ENCODE assay signal across 9 cellular contexts in genomic region chr10:50416181-50416824, GRCh38.
DNase-seq lines count a peak whose midpoint lies in the region; ATAC-seq, FAIRE-seq and TF ChIP-seq lines count a peak whose summit lies in the region.
"Had no signal": no experiment of that assay in that cellular context is flagged by ENCODE, and none has a peak within 500 bp of the region (broad histone marks: within the 10 kb centered on the region; RNA-seq: fewer than 3 reads in every experiment).

No MANE protein-coding gene starts in this region.

- H3K36me3 ChIP-seq in small intestine (ENCODE audit: control insufficient read depth in 2 of 2, insufficient read depth in 2 of 2, low read length in 2 of 2), result no peaks in the 10 kb centered on the region

- no peaks in the 10 kb centered on the region for H3K27me3 ChIP-seq in small intestine (ENCODE audit: control insufficient read depth in 2 of 2, insufficient read depth in 2 of 2, low read length in 2 of 2)

- peaks cover 5 to 7% of the 10 kb centered on the region in 2 donors for H3K4me1 ChIP-seq in small intestine (ENCODE audit: control insufficient read depth in 2 of 2, insufficient read depth in 1 of 2, low read depth in 1 of 2, low read length in 1 of 2)

- H3K9me3 ChIP-seq in small intestine (ENCODE audit: control insufficient read depth, low read depth), result no peaks in the 10 kb centered on the region

- DNase-seq in GM10266 (ENCODE audit: extremely low spot score), result no peak
- peak; percentile 74 for DNase-seq in OCI-M1 (lab: John Stamatoyannopoulos, UW)
- peak; percentile 47 for DNase-seq in fibroblast of pulmonary artery (ENCODE audit: low read depth)
- DNase-seq in small intestine, result peak; percentile 41
- no peak for DNase-seq in activated gamma-delta T cell treated with Interleukin-2 at 50 U/mL for 16 hours
- DNase-seq in effector CD8-positive, alpha-beta T cell (lab: John Stamatoyannopoulos, UW), result no peak
- DNase-seq: effector memory CD8-positive, alpha-beta T cell; KG1 had no signal

- ATAC-seq in HG02763 (IDR thresholded peaks at IDR 0.05; ENCODE audit: unreplicated experiment), result no peak
- ATAC-seq: effector memory CD8-positive, alpha-beta T cell had no signal

- peak overlapping the region in 1 of 2 donors; percentile 49 for H3K27ac ChIP-seq in small intestine (ENCODE audit: low read depth in 1 of 2, low read length in 1 of 2)

- no peak for FAIRE-seq in small intestine (lab: Jason Lieb, UNC)

- no peak overlapping the region for H3K4me3 ChIP-seq in fibroblast of pulmonary artery (replicated peaks; ENCODE audit: low read depth, low read length)
- H3K4me3 ChIP-seq in small intestine (ENCODE audit: low read depth in 1 of 2, low read length in 2 of 2), result peak overlapping the region in 1 of 2 donors; percentile 94

- 9 to 35% (median 13%) methylated on average over 2 of the region's 2 CpGs for WGBS in small intestine, 3 donors

- TF ChIP-seq CTCF in GM10266 (IDR thresholded peaks at IDR 0.05; ENCODE audit: control insufficient read depth, insufficient read depth, low read depth, missing control alignments), result peak; percentile 16
- peak; percentile 17 for TF ChIP-seq CTCF in fibroblast of pulmonary artery (IDR thresholded peaks at IDR 0.05; ENCODE audit: low read length, missing control alignments)

Comparison
In these comparisons a context has a peak if more than half of its experiments do, and no peak if none do; other contexts are left out.
1. DNase-seq: peak in OCI-M1 (single experiment), fibroblast of pulmonary artery (single experiment) and small intestine (single experiment); none in GM10266 (single experiment), activated gamma-delta T cell treated with Interleukin-2 at 50 U/mL for 16 hours (single experiment) and effector CD8-positive, alpha-beta T cell (single experiment).